Comparison of ENCODE assay signal across 1 cellular context in the genomic region with DNA sequence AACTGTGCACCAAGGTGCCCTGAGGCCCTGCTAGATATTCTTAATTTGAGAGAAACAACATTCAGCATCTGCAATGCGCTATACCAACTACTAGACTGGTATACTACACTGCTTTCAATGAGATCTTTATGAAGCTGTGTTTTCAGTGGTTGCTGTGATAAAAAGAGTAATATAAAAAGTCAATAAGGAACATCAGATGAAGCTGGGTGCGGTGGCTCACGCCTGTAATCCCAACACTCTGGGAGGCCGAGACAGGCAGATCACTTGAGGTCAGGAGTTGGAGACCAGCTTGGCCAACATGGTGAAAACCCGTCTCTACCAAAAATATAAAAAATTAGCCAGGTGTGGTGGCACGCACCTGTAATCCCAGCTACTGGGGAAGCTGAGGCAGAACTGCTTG.
A peak's percentile ranks its signal among the peaks of the same experiment; 100 is the strongest.
TF ChIP-seq lines count a peak whose summit lies in the region.

No MANE protein-coding gene starts in this region.

TF ChIP-seq in GM12878, 131 proteins besides CTCF, POLR2A, EP300 and RAD21:
- TF ChIP-seq NFXL1 (IDR thresholded peaks at IDR 0.05; ENCODE audit: borderline replicate concordance), result peak; percentile 40; the same call in 1 of the 2 replicates
